ENCODE assay signal across 1 cellular context in the genomic region with DNA sequence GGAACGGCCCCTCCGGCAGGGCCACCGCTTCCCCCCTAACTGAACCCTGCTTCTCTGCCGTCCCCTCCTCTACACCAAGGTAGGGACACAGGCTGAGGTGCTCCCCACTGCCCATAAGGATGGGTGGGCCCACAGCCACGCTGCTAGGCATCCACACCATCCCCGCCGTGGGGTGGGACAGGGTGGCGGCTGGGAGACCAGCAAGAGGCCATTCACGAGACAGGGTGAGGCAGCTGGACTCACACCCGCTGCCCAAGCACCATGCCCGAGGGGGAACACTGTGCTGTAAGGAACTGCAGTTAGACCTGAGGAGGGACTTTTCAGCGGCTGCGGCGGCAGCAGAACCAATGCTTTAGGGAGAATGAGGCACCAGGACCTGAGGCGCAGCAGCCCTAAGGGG.
TF ChIP-seq lines count a peak whose summit lies in the region.

No MANE protein-coding gene starts in this region.

TF ChIP-seq in SK-N-SH treated with all-trans-retinoic acid at 6 μM for 48 hours, 23 proteins besides CTCF, POLR2A, EP300 and RAD21 (continued from another document):
- TF ChIP-seq, protein P1, sequence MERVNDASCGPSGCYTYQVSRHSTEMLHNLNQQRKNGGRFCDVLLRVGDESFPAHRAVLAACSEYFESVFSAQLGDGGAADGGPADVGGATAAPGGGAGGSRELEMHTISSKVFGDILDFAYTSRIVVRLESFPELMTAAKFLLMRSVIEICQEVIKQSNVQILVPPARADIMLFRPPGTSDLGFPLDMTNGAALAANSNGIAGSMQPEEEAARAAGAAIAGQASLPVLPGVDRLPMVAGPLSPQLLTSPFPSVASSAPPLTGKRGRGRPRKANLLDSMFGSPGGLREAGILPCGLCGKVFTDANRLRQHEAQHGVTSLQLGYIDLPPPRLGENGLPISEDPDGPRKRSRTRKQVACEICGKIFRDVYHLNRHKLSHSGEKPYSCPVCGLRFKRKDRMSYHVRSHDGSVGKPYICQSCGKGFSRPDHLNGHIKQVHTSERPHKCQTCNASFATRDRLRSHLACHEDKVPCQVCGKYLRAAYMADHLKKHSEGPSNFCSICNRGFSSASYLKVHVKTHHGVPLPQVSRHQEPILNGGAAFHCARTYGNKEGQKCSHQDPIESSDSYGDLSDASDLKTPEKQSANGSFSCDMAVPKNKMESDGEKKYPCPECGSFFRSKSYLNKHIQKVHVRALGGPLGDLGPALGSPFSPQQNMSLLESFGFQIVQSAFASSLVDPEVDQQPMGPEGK (CRISPR knock-in tag; IDR thresholded peaks at IDR 0.05; ENCODE audit: borderline replicate concordance), result no peak
- no peak for TF ChIP-seq TOX (CRISPR knock-in tag; IDR thresholded peaks at IDR 0.05; ENCODE audit: borderline replicate concordance)
- TF ChIP-seq ZFP3 (CRISPR knock-in tag; IDR thresholded peaks at IDR 0.05), result no peak
